In the genomic region with DNA sequence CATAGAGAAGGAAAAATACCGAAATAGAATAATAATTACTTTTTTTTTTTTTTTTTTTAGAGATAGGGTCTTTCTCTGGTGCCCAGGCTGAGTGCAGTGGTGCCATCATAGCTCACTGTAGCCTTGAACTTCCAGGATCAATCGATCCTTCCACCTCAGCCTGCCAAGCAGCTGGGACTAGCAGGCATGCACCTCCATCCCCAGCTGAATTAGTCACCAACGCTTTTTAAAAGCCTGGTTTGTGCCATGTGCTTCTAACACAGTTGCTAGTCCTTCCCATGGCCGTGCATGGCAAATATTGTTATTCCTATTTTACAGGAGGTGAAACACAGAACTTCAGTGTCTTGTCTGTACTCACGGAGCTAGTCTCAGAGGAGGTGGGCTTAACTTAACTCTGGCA, we compare ENCODE assay signal across 1 cellular context.
TF ChIP-seq lines count a peak whose summit lies in the region.

No MANE protein-coding gene starts in this region.

TF ChIP-seq in HepG2, 621 proteins besides CTCF, POLR2A, EP300 and RAD21:
- TF ChIP-seq ONECUT2 (CRISPR knock-in tag; IDR thresholded peaks at IDR 0.05) (peak; percentile 81), GTF2F1 (IDR thresholded peaks at IDR 0.05; ENCODE audit: low read length) (no peak), SNAPC2 (CRISPR knock-in tag; IDR thresholded peaks at IDR 0.05) (no peak), POLR2G (IDR thresholded peaks at IDR 0.05; ENCODE audit: low read depth, low read length) (0 out of 2 replicates have a peak, but pooled peaks have one; percentile 30), SAFB2 (CRISPR knock-in tag; IDR thresholded peaks at IDR 0.05; ENCODE audit: borderline replicate concordance, low read depth) (no peak), MYC (CRISPR knock-in tag; IDR thresholded peaks at IDR 0.05; ENCODE audit: borderline replicate concordance) (peak; percentile 34; the same call in 1 of the 2 replicates), FOSL2 (CRISPR knock-in tag; IDR thresholded peaks at IDR 0.05) (peak; percentile 68)
- TF ChIP-seq, protein P1, sequence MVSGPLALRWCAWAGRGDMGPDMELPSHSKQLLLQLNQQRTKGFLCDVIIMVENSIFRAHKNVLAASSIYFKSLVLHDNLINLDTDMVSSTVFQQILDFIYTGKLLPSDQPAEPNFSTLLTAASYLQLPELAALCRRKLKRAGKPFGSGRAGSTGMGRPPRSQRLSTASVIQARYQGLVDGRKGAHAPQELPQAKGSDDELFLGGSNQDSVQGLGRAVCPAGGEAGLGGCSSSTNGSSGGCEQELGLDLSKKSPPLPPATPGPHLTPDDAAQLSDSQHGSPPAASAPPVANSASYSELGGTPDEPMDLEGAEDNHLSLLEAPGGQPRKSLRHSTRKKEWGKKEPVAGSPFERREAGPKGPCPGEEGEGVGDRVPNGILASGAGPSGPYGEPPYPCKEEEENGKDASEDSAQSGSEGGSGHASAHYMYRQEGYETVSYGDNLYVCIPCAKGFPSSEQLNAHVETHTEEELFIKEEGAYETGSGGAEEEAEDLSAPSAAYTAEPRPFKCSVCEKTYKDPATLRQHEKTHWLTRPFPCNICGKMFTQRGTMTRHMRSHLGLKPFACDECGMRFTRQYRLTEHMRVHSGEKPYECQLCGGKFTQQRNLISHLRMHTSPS (CRISPR knock-in tag; IDR thresholded peaks at IDR 0.05; ENCODE audit: low read depth), result peak; percentile 55
- TF ChIP-seq, protein P2, sequence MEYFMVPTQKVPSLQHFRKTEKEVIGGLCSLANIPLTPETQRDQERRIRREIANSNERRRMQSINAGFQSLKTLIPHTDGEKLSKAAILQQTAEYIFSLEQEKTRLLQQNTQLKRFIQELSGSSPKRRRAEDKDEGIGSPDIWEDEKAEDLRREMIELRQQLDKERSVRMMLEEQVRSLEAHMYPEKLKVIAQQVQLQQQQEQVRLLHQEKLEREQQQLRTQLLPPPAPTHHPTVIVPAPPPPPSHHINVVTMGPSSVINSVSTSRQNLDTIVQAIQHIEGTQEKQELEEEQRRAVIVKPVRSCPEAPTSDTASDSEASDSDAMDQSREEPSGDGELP (IDR thresholded peaks at IDR 0.05; ENCODE audit: borderline replicate concordance, low read depth), result peak; percentile 61; the same call in 1 of the 2 replicates
TF ChIP-seq in HepG2: peak in this region for 6.
